Comparison of ENCODE assay signal across 9 cellular contexts in genomic region chr4:168710353-168710946, GRCh38.
DNase-seq lines count a peak whose midpoint lies in the region; ATAC-seq and TF ChIP-seq lines count a peak whose summit lies in the region.
"Had no signal": no experiment of that assay in that cellular context is flagged by ENCODE, and none has a peak within 500 bp of the region (broad histone marks: within the 10 kb centered on the region; RNA-seq: fewer than 3 reads in every experiment).

No MANE protein-coding gene starts in this region.

- peak; percentile 38 to 41 for ATAC-seq in stimulated activated naive B cell treated with anti-CD40 and anti-IgM and Interleukin-4, amounts not matched to agents 10 μg/mL and 1 μg/mL and 100 μg/mL, for 72 hours (replicated peaks)
- ATAC-seq in HG02973 (IDR thresholded peaks at IDR 0.05; ENCODE audit: unreplicated experiment) = no peak
- ATAC-seq in naive thymus-derived CD4-positive, alpha-beta T cell = no peak

- POLR2A ChIA-PET in naive thymus-derived CD4-positive, alpha-beta T cell (lab: Charles Lee) = no interaction called here

- H3K36me3 ChIP-seq in WERI-Rb-1 (no peaks in the 10 kb centered on the region), hepatocyte (replicated peaks; ENCODE audit: insufficient read depth, low read depth) (no peaks in the 10 kb centered on the region)
- H3K36me3 ChIP-seq in naive thymus-derived CD4-positive, alpha-beta T cell (ENCODE audit: control insufficient read depth in 2 of 3, insufficient read depth in 3 of 3, low read length in 3 of 3) = no peaks in the 10 kb centered on the region

- no peaks in the 10 kb centered on the region for H3K27me3 Mint-ChIP-seq in HFFc6 (ENCODE audit: insufficient read depth)
- H3K27me3 Mint-ChIP-seq in stimulated activated naive B cell treated with anti-CD40 and anti-IgM and Interleukin-4, amounts not matched to agents 10 μg/mL and 1 μg/mL and 100 μg/mL, for 72 hours = no peaks in the 10 kb centered on the region
- H3K27me3 Mint-ChIP-seq in naive thymus-derived CD4-positive, alpha-beta T cell = peaks cover 0 to 6% (median 5%) of the 10 kb centered on the region in 5 donors
- H3K27me3 Mint-ChIP-seq: central memory CD8-positive, alpha-beta T cell had no signal

- H3K27me3 ChIP-seq in WERI-Rb-1 (ENCODE audit: insufficient read depth, low read depth, severe bottlenecking) = no peaks in the 10 kb centered on the region
- no peaks in the 10 kb centered on the region for H3K27me3 ChIP-seq in hepatocyte
- H3K27me3 ChIP-seq in naive thymus-derived CD4-positive, alpha-beta T cell (ENCODE audit: control insufficient read depth in 2 of 2, insufficient read depth in 2 of 2, low read length in 2 of 2) = no peaks in the 10 kb centered on the region

- no peak overlapping the region for H2AFZ ChIP-seq in hepatocyte

- no peaks in the 10 kb centered on the region for H3K9me3 Mint-ChIP-seq in HFFc6
- peaks cover 0 to 2% of the 10 kb centered on the region in 2 donors for H3K9me3 Mint-ChIP-seq in stimulated activated naive B cell treated with anti-CD40 and anti-IgM and Interleukin-4, amounts not matched to agents 10 μg/mL and 1 μg/mL and 100 μg/mL, for 72 hours
- H3K9me3 Mint-ChIP-seq in naive thymus-derived CD4-positive, alpha-beta T cell = no peaks in the 10 kb centered on the region
- H3K9me3 Mint-ChIP-seq: central memory CD8-positive, alpha-beta T cell had no signal

- H4K20me1 ChIP-seq in hepatocyte (ENCODE audit: insufficient read depth, poor library complexity, severe bottlenecking) = no peaks in the 10 kb centered on the region

- H3K4me1 ChIP-seq in hepatocyte (ENCODE audit: insufficient read depth) = no peaks in the 10 kb centered on the region
- no peaks in the 10 kb centered on the region for H3K4me1 ChIP-seq in naive thymus-derived CD4-positive, alpha-beta T cell (ENCODE audit: control insufficient read depth in 2 of 2, insufficient read depth in 2 of 2, low read length in 2 of 2)

- H3K79me2 ChIP-seq in hepatocyte = no peaks in the 10 kb centered on the region

- no peak overlapping the region for H3K27ac Mint-ChIP-seq in HFFc6
- peak overlapping the region; percentile 21 for H3K27ac Mint-ChIP-seq in stimulated activated naive B cell treated with anti-CD40 and anti-IgM and Interleukin-4, amounts not matched to agents 10 μg/mL and 1 μg/mL and 100 μg/mL, for 72 hours
- H3K27ac Mint-ChIP-seq in naive thymus-derived CD4-positive, alpha-beta T cell = no peak overlapping the region

- no peak overlapping the region for H3K4me2 ChIP-seq in hepatocyte

- no peaks in the 10 kb centered on the region for H3K9me3 ChIP-seq in WERI-Rb-1 (ENCODE audit: severe bottlenecking)
- H3K9me3 ChIP-seq in hepatocyte (ENCODE audit: low read depth) = no peaks in the 10 kb centered on the region
- no peaks in the 10 kb centered on the region for H3K9me3 ChIP-seq in naive thymus-derived CD4-positive, alpha-beta T cell (ENCODE audit: control insufficient read depth in 2 of 3, low read length in 3 of 3)

- H3K4me3 ChIP-seq in WERI-Rb-1 (ENCODE audit: low read depth, low read length) (no peak overlapping the region), hepatocyte (no peak overlapping the region)
- no peak overlapping the region for H3K4me3 ChIP-seq in naive thymus-derived CD4-positive, alpha-beta T cell (ENCODE audit: low read length)

- no peaks in the 10 kb centered on the region for H3K9me2 ChIP-seq in hepatocyte (replicated peaks; ENCODE audit: insufficient read depth)

- peak; percentile 78 for TF ChIP-seq CTCF in HFFc6 (IDR thresholded peaks at IDR 0.05)
- peak; percentile 46 for TF ChIP-seq CTCF in WERI-Rb-1 (IDR thresholded peaks at IDR 0.05; ENCODE audit: low read depth, low read length)
- TF ChIP-seq CTCF in hepatocyte (IDR thresholded peaks at IDR 0.05; ENCODE audit: poor library complexity) = peak; percentile 70

- intact Hi-C loops in naive thymus-derived CD4-positive, alpha-beta T cell (cut with micrococcal nuclease) = loop anchor here in 1 of 2 donors (1.0 to 10.0 kb wide), 3 partner anchors 124 to 297 kb away; no protein-coding TSS in a partner anchor

- no peaks in the 10 kb centered on the region; the same call in 1 of the 2 replicates for H3K36me3 Mint-ChIP-seq in HFFc6 (ENCODE audit: low read depth)
- peaks cover 0 to 4% of the 10 kb centered on the region in 2 donors for H3K36me3 Mint-ChIP-seq in stimulated activated naive B cell treated with anti-CD40 and anti-IgM and Interleukin-4, amounts not matched to agents 10 μg/mL and 1 μg/mL and 100 μg/mL, for 72 hours
- no peaks in the 10 kb centered on the region for H3K36me3 Mint-ChIP-seq in naive thymus-derived CD4-positive, alpha-beta T cell

- CTCF ChIA-PET in naive thymus-derived CD4-positive, alpha-beta T cell (lab: Charles Lee) = no interaction called here

- WGBS in hepatocyte (ENCODE audit: low lambda C conversion rate, missing lambda C conversion rate) = 71% methylated on average over 3 of the region's 3 CpGs

- no peak overlapping the region for H3K4me3 Mint-ChIP-seq in HFFc6
- H3K4me3 Mint-ChIP-seq in stimulated activated naive B cell treated with anti-CD40 and anti-IgM and Interleukin-4, amounts not matched to agents 10 μg/mL and 1 μg/mL and 100 μg/mL, for 72 hours = no peak overlapping the region
- H3K4me3 Mint-ChIP-seq in naive thymus-derived CD4-positive, alpha-beta T cell = no peak overlapping the region
- H3K4me3 Mint-ChIP-seq: central memory CD8-positive, alpha-beta T cell had no signal

- H3K4me1 Mint-ChIP-seq in HFFc6 (ENCODE audit: low read depth) = peaks cover 48% of the 10 kb centered on the region
- H3K4me1 Mint-ChIP-seq in stimulated activated naive B cell treated with anti-CD40 and anti-IgM and Interleukin-4, amounts not matched to agents 10 μg/mL and 1 μg/mL and 100 μg/mL, for 72 hours = peaks cover 19 to 45% of the 10 kb centered on the region in 2 donors
- peaks cover 0 to 10% (median 4%) of the 10 kb centered on the region in 7 donors for H3K4me1 Mint-ChIP-seq in naive thymus-derived CD4-positive, alpha-beta T cell
- H3K4me1 Mint-ChIP-seq: central memory CD8-positive, alpha-beta T cell had no signal

- DNase-seq in AG20443 (ENCODE audit: low spot score) (peak; percentile 46), HFFc6 (peak; percentile 54), WERI-Rb-1 (peak; percentile 29), hepatocyte (ENCODE audit: low spot score) (peak; percentile 58), activated T-cell treated with anti-CD3 and anti-CD28 coated beads for 4 hours (no peak)
- no peak for DNase-seq in stimulated activated naive B cell treated with anti-CD40 and anti-IgM and Interleukin-4, amounts not matched to agents 10 μg/mL and 1 μg/mL and 100 μg/mL, for 72 hours
- DNase-seq in naive thymus-derived CD4-positive, alpha-beta T cell = no peak

- H3K27ac ChIP-seq in WERI-Rb-1 (no peak overlapping the region), hepatocyte (no peak overlapping the region)
- H3K27ac ChIP-seq in naive thymus-derived CD4-positive, alpha-beta T cell (ENCODE audit: low read depth, low read length) = no peak overlapping the region

Comparison
In these comparisons a context has a peak if more than half of its experiments do, and no peak if none do; other contexts are left out.
1. DNase-seq: peak in AG20443 (single experiment), HFFc6 (single experiment), WERI-Rb-1 (single experiment) and hepatocyte (single experiment); none in stimulated activated naive B cell treated with anti-CD40 and anti-IgM and Interleukin-4, amounts not matched to agents 10 μg/mL and 1 μg/mL and 100 μg/mL, for 72 hours (single experiment), naive thymus-derived CD4-positive, alpha-beta T cell (0 of 9) and activated T-cell treated with anti-CD3 and anti-CD28 coated beads for 4 hours (single experiment).
2. ATAC-seq: peak in stimulated activated naive B cell treated with anti-CD40 and anti-IgM and Interleukin-4, amounts not matched to agents 10 μg/mL and 1 μg/mL and 100 μg/mL, for 72 hours (2 of 2); none in HG02973 (single experiment) and naive thymus-derived CD4-positive, alpha-beta T cell (single experiment).
3. Peak in every context shown above with its lines, with median percentiles within 50 percentile points of each other: CTCF ChIP-seq.